ENCODE assay signal across 8 cellular contexts in genomic region chr9:33290994-33291397, GRCh38. TPM values are rescaled to one million over a fixed set of nuclear protein-coding genes. Genes with fewer than 3 reads are reported as not detected.
DNase-seq lines count a peak whose midpoint lies in the region; ATAC-seq and TF ChIP-seq lines count a peak whose summit lies in the region.

No MANE protein-coding gene starts in this region.

- TF ChIP-seq POLR2A in right lobe of liver (IDR thresholded peaks at IDR 0.05) (peak; percentile 5), transverse colon (IDR thresholded peaks at IDR 0.05) (no peak)

- H3K27ac ChIP-seq in ascending aorta (peak overlapping the region; percentile 99), right lobe of liver (peak overlapping the region; percentile 99 to 100 (median 99)), transverse colon (peak overlapping the region; percentile 95 to 100 (median 98))

- H3K36me3 ChIP-seq in BE2C, result peaks cover 31% of the 10 kb centered on the region
- H3K36me3 ChIP-seq in ascending aorta, result peaks cover 14 to 18% of the 10 kb centered on the region in 2 donors
- H3K36me3 ChIP-seq in right lobe of liver, result peaks cover 0 to 13% (median 4%) of the 10 kb centered on the region in 4 donors
- H3K36me3 ChIP-seq in transverse colon, result peaks cover 0 to 18% (median 7%) of the 10 kb centered on the region in 4 donors

- WGBS in right lobe of liver (ENCODE audit: insufficient coverage, low coverage, low lambda C conversion rate, missing lambda C conversion rate), result 7% methylated on average over 5 of the region's 10 CpGs
- whole genome bisulfite sequencing in transverse colon (ENCODE audit: low coverage in 1 of 2), 2 donors, result 7 to 14% methylated on average over 3 to 10 of the region's 10 CpGs

- peaks cover 8% of the 10 kb centered on the region for H3K27me3 Mint-ChIP-seq in HFFc6 (ENCODE audit: insufficient read depth)

- TF ChIP-seq EP300 in transverse colon (IDR thresholded peaks at IDR 0.05; ENCODE audit: low read depth), result no peak

- H3K36me3 Mint-ChIP-seq in HFFc6 (ENCODE audit: low read depth), result peaks cover 36% of the 10 kb centered on the region

- DNase-seq in BE2C (no peak), HFFc6 (no peak), ascending aorta (ENCODE audit: low spot score in 2 of 2) (no peak), right lobe of liver (no peak), transverse colon (no peak), DMS153 treated with DMSO at 0.1 percent for 48 hours (lab: John Stamatoyannopoulos, UW; ENCODE audit: unreplicated experiment) (no peak), SK-N-DZ (ENCODE audit: low spot score) (no peak), DMS79 (lab: John Stamatoyannopoulos, UW) (no peak)

- intact Hi-C loops in ascending aorta (cut with DNase I), result loop anchor here (1.0 to 10.0 kb wide), 4 partner anchors 27 to 524 kb away; partner anchors contain the start of genes BAG1, DNAJA1, NOL6 and UBE2R2
- intact Hi-C loops in right lobe of liver (cut with DNase I), result no loop called here
- intact Hi-C loops in transverse colon (cut with DNase I; ENCODE audit: low total_unique reads), result no loop called here

- peak overlapping the region; percentile 99 for H3K4me3 Mint-ChIP-seq in HFFc6

- H3K4me3 ChIP-seq in BE2C (ENCODE audit: low read depth, low read length), result peak overlapping the region; percentile 88
- peak overlapping the region; percentile 83 to 95 for H3K4me3 ChIP-seq in ascending aorta
- H3K4me3 ChIP-seq in right lobe of liver, result peak overlapping the region; percentile 88 to 98 (median 97)
- peak overlapping the region; percentile 60 to 92 (median 65) for H3K4me3 ChIP-seq in transverse colon

- H3K27me3 ChIP-seq in BE2C (no peaks in the 10 kb centered on the region), ascending aorta (no peaks in the 10 kb centered on the region), right lobe of liver (no peaks in the 10 kb centered on the region), transverse colon (no peaks in the 10 kb centered on the region)

- TF ChIP-seq CTCF in BE2C (IDR thresholded peaks at IDR 0.05; ENCODE audit: low read depth, low read length) (no peak), HFFc6 (IDR thresholded peaks at IDR 0.05) (no peak), ascending aorta (IDR thresholded peaks at IDR 0.05) (no peak), right lobe of liver (IDR thresholded peaks at IDR 0.05) (no peak), transverse colon (IDR thresholded peaks at IDR 0.05) (no peak)

- H3K4me1 Mint-ChIP-seq in HFFc6 (ENCODE audit: low read depth), result peaks cover 49% of the 10 kb centered on the region

- ATAC-seq in right lobe of liver, result no peak

- H3K4me1 ChIP-seq in BE2C (no peaks in the 10 kb centered on the region; the same call in 1 of the 2 replicates), ascending aorta (peaks cover 5 to 26% of the 10 kb centered on the region in 2 donors), right lobe of liver (peaks cover 0 to 53% (median 22%) of the 10 kb centered on the region in 4 donors), transverse colon (peaks cover 24 to 71% (median 44%) of the 10 kb centered on the region in 4 donors)

- in situ Hi-C loops in transverse colon (cut with MboI; ENCODE audit: low pct_ligation_motif_present in 1 of 4, low pct_unique_long_range_greater_than_20kb in 1 of 4, low sequenced_read_pairs in 3 of 4), result no loop called here

- no peaks in the 10 kb centered on the region for H3K9me3 ChIP-seq in BE2C
- H3K9me3 ChIP-seq in ascending aorta, result no peaks in the 10 kb centered on the region
- no peaks in the 10 kb centered on the region for H3K9me3 ChIP-seq in right lobe of liver
- no peaks in the 10 kb centered on the region for H3K9me3 ChIP-seq in transverse colon

- H3K9me3 Mint-ChIP-seq in HFFc6, result no peaks in the 10 kb centered on the region

- peak overlapping the region; percentile 100 for H3K27ac Mint-ChIP-seq in HFFc6

RNA-seq across cellular contexts. Expression of gene NFX1, which starts 0.7 kb away (rescaled TPM):
- polyA plus RNA-seq in BE2C (2012; ENCODE audit: insufficient read depth, insufficient read length, low read depth), result 30.2 TPM
- total RNA-seq in HFFc6 (2021; fragmentation: NEBNext Ultra II Directional; extraction: Animal tissue kit (Norgen Biotek cat#: 25700)), result 10 to 100 TPM; 25.7 to 28.0 (median 27.8) TPM
- total RNA-seq in ascending aorta (14.2 TPM), right lobe of liver (10 to 100 TPM; 22.6 to 29.2 (median 24.8) TPM), transverse colon (10 to 100 TPM; 17.7 to 61.6 (median 50.2) TPM)
- 17.0 and 19.4 TPM in 2 replicates for polyA plus RNA-seq in SK-N-DZ (2014; cell fraction: cytosol; rRNA removed)
- 16.0 and 25.3 TPM in 2 replicates for polyA plus RNA-seq in SK-N-DZ (2014; cell fraction: nucleus; rRNA removed)

RNA-seq across cellular contexts. Expression of gene CHMP5, which starts 26.1 kb away (rescaled TPM):
- 57.8 TPM for polyA plus RNA-seq in BE2C (2012; ENCODE audit: insufficient read depth, insufficient read length, low read depth)
- 10 to 100 TPM; 75.5 to 90.2 (median 78.8) TPM for total RNA-seq in HFFc6 (2021; fragmentation: NEBNext Ultra II Directional; extraction: Animal tissue kit (Norgen Biotek cat#: 25700))
- total RNA-seq in ascending aorta (47.5 TPM), right lobe of liver (10 to 100 TPM; 19.7 to 30.3 (median 26.0) TPM), transverse colon (100 to 1,000 TPM in 1 of 4 donors, 10 to 100 TPM in 3; 23.3 to 100 (median 56.5) TPM)
- 175 and 178 TPM in 2 replicates for polyA plus RNA-seq in SK-N-DZ (2014; cell fraction: cytosol; rRNA removed)
- polyA plus RNA-seq in SK-N-DZ (2014; cell fraction: nucleus; rRNA removed), result 64.1 and 123 TPM in 2 replicates

RNA-seq across cellular contexts. Expression of gene BAG1, which starts 26.5 kb away (rescaled TPM):
- 92.6 TPM for polyA plus RNA-seq in BE2C (2012; ENCODE audit: insufficient read depth, insufficient read length, low read depth)
- total RNA-seq in HFFc6 (2021; fragmentation: NEBNext Ultra II Directional; extraction: Animal tissue kit (Norgen Biotek cat#: 25700)), result 10 to 100 TPM; 22.5 to 31.3 (median 27.6) TPM
- total RNA-seq in ascending aorta (58.5 TPM), right lobe of liver (10 to 100 TPM; 28.8 to 42.6 (median 38.1) TPM), transverse colon (100 to 1,000 TPM in 3 of 4 donors, 10 to 100 TPM in 1; 73.2 to 185 (median 131) TPM)
- 115 and 124 TPM in 2 replicates for polyA plus RNA-seq in SK-N-DZ (2014; cell fraction: cytosol; rRNA removed)
- 66.0 and 71.5 TPM in 2 replicates for polyA plus RNA-seq in SK-N-DZ (2014; cell fraction: nucleus; rRNA removed)

RNA-seq across cellular contexts. Expression of gene SPINK4, which starts 51.0 kb away (rescaled TPM):
- not detected for polyA plus RNA-seq in BE2C (2012; ENCODE audit: insufficient read depth, insufficient read length, low read depth)
- not detected for total RNA-seq in HFFc6 (2021; fragmentation: NEBNext Ultra II Directional; extraction: Animal tissue kit (Norgen Biotek cat#: 25700))
- total RNA-seq in ascending aorta (not detected), right lobe of liver (not detected), transverse colon (10 to 100 TPM in 1 of 4 donors, 1 to 10 TPM in 1, not detected in 2; 6.6 to 77.8 TPM)
- polyA plus RNA-seq in SK-N-DZ (2014; cell fraction: cytosol; rRNA removed), result not detected in 2 replicates
- polyA plus RNA-seq in SK-N-DZ (2014; cell fraction: nucleus; rRNA removed), result not detected in 2 replicates
